11 cellular contexts compared by ENCODE assay signal in genomic region chr17:48548687-48549621, GRCh38. TPM values are rescaled to one million over a fixed set of nuclear protein-coding genes. Genes with fewer than 3 reads are reported as not detected.
DNase-seq lines count a peak whose midpoint lies in the region; ATAC-seq and TF ChIP-seq lines count a peak whose summit lies in the region.
"Had no signal": no experiment of that assay in that cellular context is flagged by ENCODE, and none has a peak within 500 bp of the region (broad histone marks: within the 10 kb centered on the region; RNA-seq: fewer than 3 reads in every experiment).

No MANE protein-coding gene starts in this region.

- no peak for ATAC-seq in Panc1

- no peak overlapping the region for H4K8ac ChIP-seq in trophoblast cell (ENCODE audit: low read depth, low read length)

- H4K12ac ChIP-seq in trophoblast cell (ENCODE audit: low read depth, low read length): peak overlapping the region; percentile 33

- intact Hi-C loops in Panc1 (cut with micrococcal nuclease; ENCODE audit: unreplicated experiment): no loop called here

- peak overlapping the region; percentile 26 for H3K4me3 ChIP-seq in CD8-positive, alpha-beta memory T cell (ENCODE audit: low read length)
- H3K4me3 ChIP-seq in Panc1 (ENCODE audit: low read depth in 2 of 2, low read length in 2 of 2) (peak overlapping the region in 1 of 2 experiments; percentile 43; a peak in 2 of 4 replicates), trophoblast cell (ENCODE audit: low read depth, low read length) (no peak overlapping the region)

- no peaks in the 10 kb centered on the region for H3K9me3 ChIP-seq in CD8-positive, alpha-beta memory T cell (ENCODE audit: low read length)
- no peaks in the 10 kb centered on the region for H3K9me3 ChIP-seq in Panc1 (ENCODE audit: control insufficient read depth, insufficient read depth, low read depth, low read length)
- no peaks in the 10 kb centered on the region for H3K9me3 ChIP-seq in trophoblast cell (ENCODE audit: insufficient read depth, low read depth, low read length)

- no peak overlapping the region for H4K91ac ChIP-seq in trophoblast cell (ENCODE audit: low read depth, low read length)

- no CpG with 5 or more reads among the region's 6 CpGs for WGBS in trophoblast cell (ENCODE audit: extremely low coverage, insufficient coverage, insufficient read length)

- no peaks in the 10 kb centered on the region for H3K36me3 ChIP-seq in CD8-positive, alpha-beta memory T cell (ENCODE audit: insufficient read depth, low read length)
- H3K36me3 ChIP-seq in Panc1 (ENCODE audit: control insufficient read depth, insufficient read depth, low read length) (peaks cover 26% of the 10 kb centered on the region), trophoblast cell (ENCODE audit: control insufficient read depth in 1 of 2, insufficient read depth in 2 of 2, low read length in 2 of 2) (peaks cover 9 to 14% of the 10 kb centered on the region in 2 experiments)

- POLR2A ChIA-PET in CD8-positive, alpha-beta memory T cell (lab: Charles Lee): interaction anchor here (0.9 kb wide), 1 partner anchor 12 kb away, joined by 3 read pairs; no protein-coding TSS in a partner anchor
- POLR2A ChIA-PET in Panc1 (lab: Charles Lee): interaction anchor here (0.5 to 0.9 kb wide), 2 partner anchors 44 to 284 kb away, joined by 3 to 4 read pairs; no protein-coding TSS in a partner anchor

- CTCF ChIA-PET in CD8-positive, alpha-beta memory T cell (lab: Charles Lee): interaction anchor here (1.7 kb wide), 1 partner anchor 44 kb away, joined by 3 read pairs; no protein-coding TSS in a partner anchor
- CTCF ChIA-PET in Panc1 (lab: Charles Lee): interaction anchor here (0.6 to 1.3 kb wide), 3 partner anchors 11 to 69 kb away, joined by 3 to 10 read pairs (median 3); no protein-coding TSS in a partner anchor

- H3K27me3 Mint-ChIP-seq in CD8-positive, alpha-beta memory T cell: peaks cover 2 to 5% of the 10 kb centered on the region in 2 donors
- peaks cover 26% of the 10 kb centered on the region for H3K27me3 Mint-ChIP-seq in endothelial cell (ENCODE audit: unreplicated experiment)

- no peak overlapping the region for H3K9ac ChIP-seq in trophoblast cell (ENCODE audit: low read length)

- peak overlapping the region; percentile 92 for H3K27ac ChIP-seq in CD8-positive, alpha-beta memory T cell (ENCODE audit: low read depth, low read length)
- peak overlapping the region; percentile 98 for H3K27ac ChIP-seq in Panc1 (ENCODE audit: low read length)
- H3K27ac ChIP-seq in trophoblast cell (ENCODE audit: low read depth, low read length): no peak overlapping the region
- H3K27ac ChIP-seq: RWPE1 had no signal

- H3K4me1 ChIP-seq in CD8-positive, alpha-beta memory T cell (ENCODE audit: insufficient read depth, low read length): peaks cover 32% of the 10 kb centered on the region
- H3K4me1 ChIP-seq in Panc1 (ENCODE audit: control insufficient read depth, insufficient read depth, low read length) (peaks cover 84% of the 10 kb centered on the region), trophoblast cell (ENCODE audit: control insufficient read depth in 1 of 2, insufficient read depth in 2 of 2, low read length in 2 of 2) (peaks cover 14 to 41% of the 10 kb centered on the region in 2 experiments)

- no peak for DNase-seq in CD8-positive, alpha-beta memory T cell
- DNase-seq in Panc1 (ENCODE audit: low read depth, low spot score) (no peak), endothelial cell (ENCODE audit: low spot score) (no peak), trophoblast cell (no peak), ACHN (no peak), kidney glomerular epithelial cell (lab: John Stamatoyannopoulos, UW) (no peak), iPS-NIHi11 (ENCODE audit: low spot score) (no peak), HPDE6-E6E7 (ENCODE audit: extremely low spot score) (no peak)
- DNase-seq: DMS 273 treated with DMSO at 0.1 percent for 48 hours, posterior cingulate gyrus had no signal

- no peak overlapping the region for H3K4ac ChIP-seq in trophoblast cell (ENCODE audit: low read depth, low read length)

- H2BK5ac ChIP-seq in trophoblast cell (ENCODE audit: low read depth, low read length, poor library complexity): no peak overlapping the region

- peaks cover 5% of the 10 kb centered on the region for H3K79me2 ChIP-seq in trophoblast cell (ENCODE audit: control insufficient read depth, insufficient read depth, low read length, poor library complexity)

- TF ChIP-seq CTCF in Panc1 (IDR thresholded peaks at IDR 0.05) (no peak), endothelial cell (IDR thresholded peaks at IDR 0.05; ENCODE audit: unreplicated experiment) (no peak)

- H3K36me3 Mint-ChIP-seq in CD8-positive, alpha-beta memory T cell: peaks cover 0 to 10% (median 5%) of the 10 kb centered on the region in 3 donors
- peaks cover 22% of the 10 kb centered on the region for H3K36me3 Mint-ChIP-seq in endothelial cell (ENCODE audit: low read depth, unreplicated experiment)

- no peak overlapping the region for H3K4me2 ChIP-seq in trophoblast cell (ENCODE audit: low read length)

- H2AFZ ChIP-seq in trophoblast cell (ENCODE audit: insufficient read depth, low read length, poor library complexity): no peak overlapping the region

- H3K27me3 ChIP-seq in CD8-positive, alpha-beta memory T cell (ENCODE audit: insufficient read depth, low read length, poor library complexity, severe bottlenecking): no peaks in the 10 kb centered on the region
- H3K27me3 ChIP-seq in Panc1 (ENCODE audit: control insufficient read depth, insufficient read depth, low read length): no peaks in the 10 kb centered on the region
- H3K27me3 ChIP-seq in trophoblast cell (ENCODE audit: insufficient read depth, low read length): no peaks in the 10 kb centered on the region

- in situ Hi-C loops in Panc1 (cut with HindIII; ENCODE audit: low pct_unique_long_range_greater_than_20kb, low sequenced_read_pairs): no loop called here
- in situ Hi-C loops in ACHN (cut with HindIII; ENCODE audit: low pct_ligation_motif_present, low pct_unique_long_range_greater_than_20kb, low sequenced_read_pairs): no loop called here

- TSS peak; percentile 21 for BruUV-seq in Panc1 (replicated peaks; lab: Mats Ljungman, UMichigan)

- peaks cover 26% of the 10 kb centered on the region for H3K79me1 ChIP-seq in trophoblast cell (ENCODE audit: low read length)

- no peak overlapping the region for H3K18ac ChIP-seq in trophoblast cell (ENCODE audit: low read length)

- peak overlapping the region in 5 of 8 donors; percentile 12 to 84 (median 73) for H3K27ac Mint-ChIP-seq in CD8-positive, alpha-beta memory T cell
- no peak overlapping the region for H3K27ac Mint-ChIP-seq in endothelial cell (ENCODE audit: unreplicated experiment)

- no peak overlapping the region for H2BK120ac ChIP-seq in trophoblast cell (ENCODE audit: insufficient read depth, low read length, poor library complexity)

- H3K14ac ChIP-seq in trophoblast cell (ENCODE audit: low read length): no peak overlapping the region

- H2AK5ac ChIP-seq in trophoblast cell (ENCODE audit: low read length): no peak overlapping the region

- no peak overlapping the region for H3K23ac ChIP-seq in trophoblast cell (ENCODE audit: low read length)

- H3K4me3 Mint-ChIP-seq in CD8-positive, alpha-beta memory T cell: peak overlapping the region in 5 of 7 donors; percentile 18 to 69 (median 62)
- peak overlapping the region; percentile 62 for H3K4me3 Mint-ChIP-seq in endothelial cell (ENCODE audit: unreplicated experiment)

- peaks cover 14 to 43% (median 16%) of the 10 kb centered on the region in 3 donors for H3K4me1 Mint-ChIP-seq in CD8-positive, alpha-beta memory T cell
- peaks cover 53% of the 10 kb centered on the region for H3K4me1 Mint-ChIP-seq in endothelial cell (ENCODE audit: unreplicated experiment)

- no peak overlapping the region for H2BK12ac ChIP-seq in trophoblast cell (ENCODE audit: low read length)

- no peaks in the 10 kb centered on the region for H3K9me3 Mint-ChIP-seq in CD8-positive, alpha-beta memory T cell
- H3K9me3 Mint-ChIP-seq in endothelial cell (ENCODE audit: unreplicated experiment): no peaks in the 10 kb centered on the region

RNA-seq across cellular contexts. Expression of gene HOXB2, which starts 4.0 kb away (rescaled TPM):
- total RNA-seq in CD8-positive, alpha-beta memory T cell: 10 to 100 TPM; 16.7 to 18.3 TPM
- 12.8 TPM for polyA plus RNA-seq in CD8-positive, alpha-beta memory T cell
- total RNA-seq in Panc1 (2021; ENCODE audit: unreplicated experiment): 70.1 TPM
- 66.6 TPM for polyA plus RNA-seq in Panc1 (2012; ENCODE audit: insufficient read length)
- total RNA-seq in endothelial cell (ENCODE audit: unreplicated experiment): 5.6 TPM
- 30.4 and 31.0 TPM in 2 replicates for polyA plus RNA-seq in trophoblast cell (2013)

RNA-seq across cellular contexts. Expression of gene HOXB1, which starts 18.1 kb away (rescaled TPM):
- total RNA-seq in CD8-positive, alpha-beta memory T cell: not detected
- not detected for polyA plus RNA-seq in CD8-positive, alpha-beta memory T cell
- total RNA-seq in Panc1 (2021; ENCODE audit: unreplicated experiment): not detected
- polyA plus RNA-seq in Panc1 (2012; ENCODE audit: insufficient read length): not detected
- not detected for total RNA-seq in endothelial cell (ENCODE audit: unreplicated experiment)
- 0.04 and 0.06 TPM in 2 replicates for polyA plus RNA-seq in trophoblast cell (2013)

RNA-seq across cellular contexts. Expression of gene HOXB4, which starts 29.2 kb away (rescaled TPM):
- 1 to 10 TPM; 3.4 to 3.7 TPM for total RNA-seq in CD8-positive, alpha-beta memory T cell
- 0.33 TPM for polyA plus RNA-seq in CD8-positive, alpha-beta memory T cell
- total RNA-seq in Panc1 (2021; ENCODE audit: unreplicated experiment): 27.9 TPM
- polyA plus RNA-seq in Panc1 (2012; ENCODE audit: insufficient read length): 19.4 TPM
- total RNA-seq in endothelial cell (ENCODE audit: unreplicated experiment): 6.5 TPM
- polyA plus RNA-seq in trophoblast cell (2013): 5.5 and 6.2 TPM in 2 replicates

RNA-seq across cellular contexts. Expression of gene HOXB3, which starts 41.1 kb away (rescaled TPM):
- 1 to 10 TPM; 3.0 to 3.5 TPM for total RNA-seq in CD8-positive, alpha-beta memory T cell
- 0.10 TPM for polyA plus RNA-seq in CD8-positive, alpha-beta memory T cell
- total RNA-seq in Panc1 (2021; ENCODE audit: unreplicated experiment) (127 TPM), endothelial cell (ENCODE audit: unreplicated experiment) (17.7 TPM)
- polyA plus RNA-seq in Panc1 (2012; ENCODE audit: insufficient read length): 113 TPM
- polyA plus RNA-seq in trophoblast cell (2013): 8.1 and 10.4 TPM in 2 replicates

RNA-seq across cellular contexts. Expression of gene HOXB5, which starts 44.6 kb away (rescaled TPM):
- not detected for total RNA-seq in CD8-positive, alpha-beta memory T cell
- polyA plus RNA-seq in CD8-positive, alpha-beta memory T cell: not detected
- total RNA-seq in Panc1 (2021; ENCODE audit: unreplicated experiment) (67.2 TPM), endothelial cell (ENCODE audit: unreplicated experiment) (0.59 TPM)
- 64.4 TPM for polyA plus RNA-seq in Panc1 (2012; ENCODE audit: insufficient read length)
- 3.2 and 3.5 TPM in 2 replicates for polyA plus RNA-seq in trophoblast cell (2013)
